ENCODE assay signal across 21 cellular contexts in the genomic region with DNA sequence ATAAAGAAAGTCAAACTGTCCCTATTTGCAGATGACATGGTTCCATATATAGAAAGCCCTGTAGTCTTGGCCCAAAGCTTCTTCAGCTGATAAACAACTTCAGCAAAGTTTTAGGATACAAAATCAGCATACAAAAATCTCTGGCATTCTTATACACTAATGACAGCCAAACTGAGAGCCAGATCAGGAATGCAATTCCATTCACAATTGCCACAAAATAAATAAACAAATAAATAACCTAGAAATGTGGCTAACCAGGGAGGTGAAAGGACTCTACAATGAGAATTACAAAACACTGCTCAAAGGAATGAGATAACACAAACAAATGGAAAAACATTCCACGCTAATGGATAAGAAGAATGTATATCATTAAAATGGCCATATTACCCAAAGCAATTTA. TPM values are rescaled to one million over a fixed set of nuclear protein-coding genes. Genes with fewer than 3 reads are reported as not detected.
"Had no signal": no experiment of that assay in that cellular context is flagged by ENCODE, and none has a peak within 500 bp of the region (broad histone marks: within the 10 kb centered on the region; RNA-seq: fewer than 3 reads in every experiment).

No MANE protein-coding gene starts in this region.

- H3K27ac ChIP-seq: gastroesophageal sphincter, neutrophil, right atrium auricular region, sigmoid colon, stomach, thoracic aorta, transverse colon had no signal

- H3K9me3 ChIP-seq: gastroesophageal sphincter, mucosa of descending colon, neutrophil, right atrium auricular region, sigmoid colon, stomach, thoracic aorta, transverse colon had no signal

- H3K27me3 ChIP-seq: gastroesophageal sphincter, neutrophil, right atrium auricular region, sigmoid colon, stomach, transverse colon had no signal

- DNase-seq: effector memory CD4-positive, alpha-beta T cell; glutamatergic neuron; islet precursor cell; mammary epithelial cell; mucosa of descending colon; naive thymus-derived CD8-positive, alpha-beta T cell; posterior cingulate gyrus; sigmoid colon; small intestine; stimulated activated CD4-positive, alpha-beta T cell treated with anti-CD3 and anti-CD28 coated beads, Interleukin-12 subunit alpha, Interleukin-12 subunit beta, amount 100 ng/mL, for 4 hours; stimulated activated naive CD4-positive, alpha-beta T cell; stomach; substantia nigra; transverse colon had no signal

- H3K4me3 ChIP-seq: gastroesophageal sphincter, mucosa of descending colon, right atrium auricular region, sigmoid colon, stomach, thoracic aorta, transverse colon had no signal

- ATAC-seq: esophagus mucosa; gastroesophageal sphincter; left lobe of liver; mucosa of descending colon; naive thymus-derived CD8-positive, alpha-beta T cell had no signal

- H3K36me3 ChIP-seq: gastroesophageal sphincter, neutrophil, right atrium auricular region, sigmoid colon, stomach, thoracic aorta, transverse colon had no signal

- H3K4me1 ChIP-seq: gastroesophageal sphincter, right atrium auricular region, sigmoid colon, transverse colon had no signal

RNA-seq across cellular contexts. Expression of gene CXCL8, which starts 53.0 kb away (rescaled TPM):
- polyA plus RNA-seq: neural cell had no signal
